19 cellular contexts compared by ENCODE assay signal in the genomic region with DNA sequence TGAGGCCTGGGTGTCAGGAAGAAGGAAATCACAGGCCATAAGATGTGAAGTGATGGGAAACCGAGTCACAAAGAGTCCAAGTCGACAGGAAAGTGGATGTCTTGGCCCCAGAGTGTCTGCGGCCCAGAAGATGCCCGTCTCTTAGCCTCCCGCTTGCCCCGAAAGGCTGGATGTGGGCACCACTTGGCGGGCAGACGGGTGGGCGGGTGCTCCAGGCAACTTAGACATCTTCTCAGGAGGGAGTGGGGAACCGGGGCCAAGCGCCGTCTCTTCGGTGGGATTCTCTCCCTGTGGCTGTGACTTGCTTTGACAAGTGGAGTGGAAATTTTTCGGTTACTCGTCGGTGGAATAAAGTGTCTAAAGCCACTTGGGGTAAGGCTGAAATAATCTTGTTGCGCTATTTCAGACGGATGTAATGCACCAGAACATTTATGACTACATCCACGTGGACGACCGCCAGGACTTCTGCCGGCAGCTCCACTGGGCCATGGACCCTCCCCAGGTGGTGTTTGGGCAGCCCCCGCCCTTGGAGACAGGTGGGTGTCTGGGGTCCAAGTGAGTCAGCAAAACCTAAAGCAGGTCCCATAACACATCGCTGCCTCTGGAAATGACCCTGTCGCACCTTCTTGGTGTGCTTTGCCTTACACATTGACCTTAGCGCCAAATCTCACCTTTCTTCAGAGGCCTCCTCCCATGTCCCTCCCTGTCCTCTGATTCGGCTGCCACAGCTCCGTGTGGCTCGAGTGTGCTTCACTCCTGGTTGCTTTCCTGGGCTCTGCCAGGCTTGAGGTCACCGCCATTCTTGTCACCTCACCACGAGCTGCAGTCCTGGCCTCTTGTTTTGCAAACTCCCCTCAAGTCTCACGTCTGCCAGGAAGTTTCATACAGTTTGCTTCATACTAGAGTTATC. TPM values are rescaled to one million over a fixed set of nuclear protein-coding genes. Genes with fewer than 3 reads are reported as not detected.
DNase-seq lines count a peak whose midpoint lies in the region; ATAC-seq and TF ChIP-seq lines count a peak whose summit lies in the region.
"Had no signal": no experiment of that assay in that cellular context is flagged by ENCODE, and none has a peak within 500 bp of the region (broad histone marks: within the 10 kb centered on the region; RNA-seq: fewer than 3 reads in every experiment).

No MANE protein-coding gene starts in this region.

- H3K79me2 ChIP-seq in GM23338 (replicated peaks; ENCODE audit: insufficient read depth): no peaks in the 10 kb centered on the region

- no peaks in the 10 kb centered on the region for H3K27me3 Mint-ChIP-seq in activated CD4-positive, alpha-beta memory T cell treated with anti-CD3 and anti-CD28 coated beads, Interleukin-2, amount 10 ng/mL, durations not matched to agents 7 days and 5 days
- H3K27me3 Mint-ChIP-seq in activated CD4-positive, alpha-beta memory T cell treated with anti-CD3 and anti-CD28 coated beads for 36 hours: peaks cover 10% of the 10 kb centered on the region
- H3K27me3 Mint-ChIP-seq in HFFc6 (ENCODE audit: insufficient read depth) (peaks cover 31% of the 10 kb centered on the region), osteocyte (ENCODE audit: unreplicated experiment) (no peaks in the 10 kb centered on the region), GM23338 (ENCODE audit: insufficient read depth, low read depth, poor library complexity) (peaks cover 7% of the 10 kb centered on the region)
- no peaks in the 10 kb centered on the region for H3K27me3 Mint-ChIP-seq in activated T-helper 1 cell treated with anti-CD3 and anti-CD28 coated beads, Interleukin-12 subunit alpha, Interleukin-12 subunit beta, Interleukin-2, Interleukin-4 antibody, amounts not matched to agents 30 ng/mL and 10 ng/mL and 1 ng/mL, durations not matched to agents 14 hours and 24 hours and 36 hours (ENCODE audit: insufficient read depth)
- H3K27me3 Mint-ChIP-seq: CD4-positive, alpha-beta T cell had no signal

- peak overlapping the region; percentile 31 for H3K27ac Mint-ChIP-seq in activated CD4-positive, alpha-beta memory T cell treated with anti-CD3 and anti-CD28 coated beads, Interleukin-2, amount 10 ng/mL, durations not matched to agents 7 days and 5 days
- H3K27ac Mint-ChIP-seq in activated CD4-positive, alpha-beta memory T cell treated with anti-CD3 and anti-CD28 coated beads for 36 hours: no peak overlapping the region
- peak overlapping the region; percentile 94; the same call in 1 of the 2 replicates for H3K27ac Mint-ChIP-seq in HFFc6
- peak overlapping the region; percentile 58 for H3K27ac Mint-ChIP-seq in activated T-helper 1 cell treated with anti-CD3 and anti-CD28 coated beads, Interleukin-12 subunit alpha, Interleukin-12 subunit beta, Interleukin-2, Interleukin-4 antibody, amounts not matched to agents 30 ng/mL and 10 ng/mL and 1 ng/mL, durations not matched to agents 14 hours and 24 hours and 36 hours
- H3K27ac Mint-ChIP-seq in osteocyte (ENCODE audit: unreplicated experiment): peak overlapping the region; percentile 68
- H3K27ac Mint-ChIP-seq in GM23338: no peak overlapping the region
- H3K27ac Mint-ChIP-seq: CD4-positive, alpha-beta T cell had no signal

- peaks cover 11% of the 10 kb centered on the region for H3K36me3 Mint-ChIP-seq in activated CD4-positive, alpha-beta memory T cell treated with anti-CD3 and anti-CD28 coated beads, Interleukin-2, amount 10 ng/mL, durations not matched to agents 7 days and 5 days (ENCODE audit: low read depth)
- no peaks in the 10 kb centered on the region for H3K36me3 Mint-ChIP-seq in activated CD4-positive, alpha-beta memory T cell treated with anti-CD3 and anti-CD28 coated beads for 36 hours
- H3K36me3 Mint-ChIP-seq in HFFc6 (ENCODE audit: low read depth): peaks cover 71% of the 10 kb centered on the region
- peaks cover 12% of the 10 kb centered on the region for H3K36me3 Mint-ChIP-seq in activated T-helper 1 cell treated with anti-CD3 and anti-CD28 coated beads, Interleukin-12 subunit alpha, Interleukin-12 subunit beta, Interleukin-2, Interleukin-4 antibody, amounts not matched to agents 30 ng/mL and 10 ng/mL and 1 ng/mL, durations not matched to agents 14 hours and 24 hours and 36 hours (ENCODE audit: low read depth)
- peaks cover 38% of the 10 kb centered on the region for H3K36me3 Mint-ChIP-seq in osteocyte (ENCODE audit: unreplicated experiment)
- no peaks in the 10 kb centered on the region for H3K36me3 Mint-ChIP-seq in GM23338 (ENCODE audit: low read depth)

- peaks cover 8% of the 10 kb centered on the region for H3K9me2 ChIP-seq in GM23338 (ENCODE audit: insufficient read depth)

- H3K27ac ChIP-seq in GM23338 (ENCODE audit: low read depth): no peak overlapping the region
- H3K27ac ChIP-seq: right lobe of liver, vagina had no signal

- ATAC-seq in GM21423 (IDR thresholded peaks at IDR 0.05; ENCODE audit: unreplicated experiment) (no peak), GM23338 (no peak)
- ATAC-seq: right lobe of liver had no signal

- no peaks in the 10 kb centered on the region for H4K20me1 ChIP-seq in GM23338 (replicated peaks; ENCODE audit: insufficient read depth)

- no peaks in the 10 kb centered on the region for H3K36me3 ChIP-seq in GM23338 (ENCODE audit: insufficient read depth)
- H3K36me3 ChIP-seq: right lobe of liver, vagina had no signal

- H3F3A ChIP-seq in GM23338 (replicated peaks; ENCODE audit: low read depth): no peaks in the 10 kb centered on the region

- no peak overlapping the region for H3K4me2 ChIP-seq in GM23338

- no peak overlapping the region for H3K4me3 Mint-ChIP-seq in activated CD4-positive, alpha-beta memory T cell treated with anti-CD3 and anti-CD28 coated beads, Interleukin-2, amount 10 ng/mL, durations not matched to agents 7 days and 5 days
- H3K4me3 Mint-ChIP-seq in activated CD4-positive, alpha-beta memory T cell treated with anti-CD3 and anti-CD28 coated beads for 36 hours: no peak overlapping the region
- H3K4me3 Mint-ChIP-seq in HFFc6 (no peak overlapping the region), osteocyte (ENCODE audit: unreplicated experiment) (no peak overlapping the region), GM23338 (no peak overlapping the region)
- no peak overlapping the region for H3K4me3 Mint-ChIP-seq in activated T-helper 1 cell treated with anti-CD3 and anti-CD28 coated beads, Interleukin-12 subunit alpha, Interleukin-12 subunit beta, Interleukin-2, Interleukin-4 antibody, amounts not matched to agents 30 ng/mL and 10 ng/mL and 1 ng/mL, durations not matched to agents 14 hours and 24 hours and 36 hours
- H3K4me3 Mint-ChIP-seq: activated T-helper 17 cell treated with anti-CD3 and anti-CD28 coated beads, Interleukin-2, amount 50 U/mL, for 72 hours; CD4-positive, alpha-beta T cell had no signal

- POLR2A ChIA-PET in activated CD4-positive, alpha-beta memory T cell treated with anti-CD3 and anti-CD28 coated beads, Interleukin-2, amount 10 ng/mL, durations not matched to agents 7 days and 5 days (lab: Charles Lee): no interaction called here
- POLR2A ChIA-PET in activated CD4-positive, alpha-beta memory T cell treated with anti-CD3 and anti-CD28 coated beads for 36 hours (lab: Charles Lee): no interaction called here

- no peak overlapping the region for H3K4me3 ChIP-seq in GM23338
- H3K4me3 ChIP-seq: right lobe of liver, vagina had no signal

- no peak overlapping the region for H2AFZ ChIP-seq in GM23338

- peaks cover 23% of the 10 kb centered on the region for H3K4me1 Mint-ChIP-seq in activated CD4-positive, alpha-beta memory T cell treated with anti-CD3 and anti-CD28 coated beads, Interleukin-2, amount 10 ng/mL, durations not matched to agents 7 days and 5 days
- no peaks in the 10 kb centered on the region for H3K4me1 Mint-ChIP-seq in activated CD4-positive, alpha-beta memory T cell treated with anti-CD3 and anti-CD28 coated beads for 36 hours (ENCODE audit: low read depth)
- H3K4me1 Mint-ChIP-seq in HFFc6 (ENCODE audit: low read depth) (peaks cover 39% of the 10 kb centered on the region), osteocyte (ENCODE audit: unreplicated experiment) (peaks cover 50% of the 10 kb centered on the region), GM23338 (peaks cover 4% of the 10 kb centered on the region; the same call in 1 of the 3 replicates)
- peaks cover 22% of the 10 kb centered on the region for H3K4me1 Mint-ChIP-seq in activated T-helper 1 cell treated with anti-CD3 and anti-CD28 coated beads, Interleukin-12 subunit alpha, Interleukin-12 subunit beta, Interleukin-2, Interleukin-4 antibody, amounts not matched to agents 30 ng/mL and 10 ng/mL and 1 ng/mL, durations not matched to agents 14 hours and 24 hours and 36 hours (ENCODE audit: low read depth)

- no peaks in the 10 kb centered on the region for H3K9me3 Mint-ChIP-seq in activated CD4-positive, alpha-beta memory T cell treated with anti-CD3 and anti-CD28 coated beads, Interleukin-2, amount 10 ng/mL, durations not matched to agents 7 days and 5 days
- H3K9me3 Mint-ChIP-seq in activated CD4-positive, alpha-beta memory T cell treated with anti-CD3 and anti-CD28 coated beads for 36 hours: no peaks in the 10 kb centered on the region
- H3K9me3 Mint-ChIP-seq in HFFc6 (peaks cover 15% of the 10 kb centered on the region; the same call in 1 of the 2 replicates), osteocyte (ENCODE audit: unreplicated experiment) (no peaks in the 10 kb centered on the region), GM23338 (no peaks in the 10 kb centered on the region)
- H3K9me3 Mint-ChIP-seq in activated T-helper 1 cell treated with anti-CD3 and anti-CD28 coated beads, Interleukin-12 subunit alpha, Interleukin-12 subunit beta, Interleukin-2, Interleukin-4 antibody, amounts not matched to agents 30 ng/mL and 10 ng/mL and 1 ng/mL, durations not matched to agents 14 hours and 24 hours and 36 hours: no peaks in the 10 kb centered on the region
- H3K9me3 Mint-ChIP-seq: activated T-helper 17 cell treated with anti-CD3 and anti-CD28 coated beads, Interleukin-2, amount 50 U/mL, for 72 hours; CD4-positive, alpha-beta T cell had no signal

- intact Hi-C loops in activated CD4-positive, alpha-beta memory T cell treated with anti-CD3 and anti-CD28 coated beads for 36 hours (cut with micrococcal nuclease): no loop called here
- intact Hi-C loops in activated T-helper 1 cell treated with anti-CD3 and anti-CD28 coated beads, Interleukin-12 subunit alpha, Interleukin-12 subunit beta, Interleukin-2, Interleukin-4 antibody, amounts not matched to agents 30 ng/mL and 10 ng/mL and 1 ng/mL, durations not matched to agents 14 hours and 24 hours and 36 hours (cut with micrococcal nuclease): no loop called here

- TF ChIP-seq CTCF in HFFc6 (IDR thresholded peaks at IDR 0.05) (no peak), osteocyte (IDR thresholded peaks at IDR 0.05) (no peak), GM23338 (conservative IDR thresholded peaks at IDR 0.05; ENCODE audit: low read depth in 2 of 2) (no peak)

- no peaks in the 10 kb centered on the region for H3K4me1 ChIP-seq in GM23338 (ENCODE audit: insufficient read depth)
- H3K4me1 ChIP-seq: right lobe of liver, vagina had no signal

- CTCF ChIA-PET in activated CD4-positive, alpha-beta memory T cell treated with anti-CD3 and anti-CD28 coated beads, Interleukin-2, amount 10 ng/mL, durations not matched to agents 7 days and 5 days (lab: Charles Lee): no interaction called here
- CTCF ChIA-PET in activated CD4-positive, alpha-beta memory T cell treated with anti-CD3 and anti-CD28 coated beads for 36 hours (lab: Charles Lee): no interaction called here

- DNase-seq in activated CD4-positive, alpha-beta memory T cell treated with anti-CD3 and anti-CD28 coated beads, Interleukin-2, amount 10 ng/mL, durations not matched to agents 7 days and 5 days: no peak
- DNase-seq in activated CD4-positive, alpha-beta memory T cell treated with anti-CD3 and anti-CD28 coated beads for 36 hours: no peak
- DNase-seq in HFFc6 (no peak), osteocyte (ENCODE audit: extremely low spot score, unreplicated experiment) (no peak), GM23338 (ENCODE audit: low spot score) (no peak), COLO829 (ENCODE audit: low spot score) (no peak)
- no peak for DNase-seq in activated T-helper 1 cell treated with anti-CD3 and anti-CD28 coated beads, Interleukin-12 subunit alpha, Interleukin-12 subunit beta, Interleukin-2, Interleukin-4 antibody, amounts not matched to agents 30 ng/mL and 10 ng/mL and 1 ng/mL, durations not matched to agents 14 hours and 24 hours and 36 hours (ENCODE audit: low spot score)
- DNase-seq: anterior cingulate cortex; CD4-positive, alpha-beta T cell; HCEC 1CT; NCI-H1694 treated with DMSO at 0.1 percent for 48 hours; NCI-H446; occipital lobe; right lobe of liver; SHP77 treated with DMSO at 0.1 percent for 48 hours; T1000 had no signal

- no peaks in the 10 kb centered on the region for H3K27me3 ChIP-seq in GM23338 (ENCODE audit: insufficient read depth)
- H3K27me3 ChIP-seq: right lobe of liver, vagina had no signal

RNA-seq across cellular contexts. Expression of a gene that starts 20.4 kb away (rescaled TPM):
- 10 to 100 TPM; 67.7 to 68.8 TPM for total RNA-seq in activated CD4-positive, alpha-beta memory T cell treated with anti-CD3 and anti-CD28 coated beads, Interleukin-2, amount 10 ng/mL, durations not matched to agents 7 days and 5 days
- total RNA-seq in activated CD4-positive, alpha-beta memory T cell treated with anti-CD3 and anti-CD28 coated beads for 36 hours: 10 to 100 TPM; 49.9 to 54.5 TPM
- total RNA-seq in HFFc6 (2021; fragmentation: NEBNext Ultra II Directional; extraction: Animal tissue kit (Norgen Biotek cat#: 25700)): 10 to 100 TPM; 46.8 to 54.1 (median 50.3) TPM
- 59.6 and 62.0 TPM in 2 replicates for total RNA-seq in activated T-helper 1 cell treated with anti-CD3 and anti-CD28 coated beads, Interleukin-12 subunit alpha, Interleukin-12 subunit beta, Interleukin-2, Interleukin-4 antibody, amounts not matched to agents 30 ng/mL and 10 ng/mL and 1 ng/mL, durations not matched to agents 14 hours and 24 hours and 36 hours
- 70.0 and 81.4 TPM in 2 replicates for total RNA-seq in osteocyte
- 24.2 and 31.6 TPM in 2 replicates for total RNA-seq in GM23338 (2014; rRNA removed; shearing (Covaris generic))
- 13.4 and 13.8 TPM in 2 replicates for polyA plus RNA-seq in GM23338 (2016; fragmentation: Nextera tagmentation; extraction: Ambion mirVana)

Comparison
In these comparisons a context has a peak if more than half of its experiments do, and no peak if none do; other contexts are left out.
1. H3K27ac Mint-ChIP-seq: peak in activated CD4-positive, alpha-beta memory T cell treated with anti-CD3 and anti-CD28 coated beads, Interleukin-2, amount 10 ng/mL, durations not matched to agents 7 days and 5 days (single experiment), HFFc6 (single experiment), activated T-helper 1 cell treated with anti-CD3 and anti-CD28 coated beads, Interleukin-12 subunit alpha, Interleukin-12 subunit beta, Interleukin-2, Interleukin-4 antibody, amounts not matched to agents 30 ng/mL and 10 ng/mL and 1 ng/mL, durations not matched to agents 14 hours and 24 hours and 36 hours (single experiment) and osteocyte (single experiment); none in activated CD4-positive, alpha-beta memory T cell treated with anti-CD3 and anti-CD28 coated beads for 36 hours (single experiment) and GM23338 (single experiment).